ENCODE assay signal across 1 cellular context in the genomic region with DNA sequence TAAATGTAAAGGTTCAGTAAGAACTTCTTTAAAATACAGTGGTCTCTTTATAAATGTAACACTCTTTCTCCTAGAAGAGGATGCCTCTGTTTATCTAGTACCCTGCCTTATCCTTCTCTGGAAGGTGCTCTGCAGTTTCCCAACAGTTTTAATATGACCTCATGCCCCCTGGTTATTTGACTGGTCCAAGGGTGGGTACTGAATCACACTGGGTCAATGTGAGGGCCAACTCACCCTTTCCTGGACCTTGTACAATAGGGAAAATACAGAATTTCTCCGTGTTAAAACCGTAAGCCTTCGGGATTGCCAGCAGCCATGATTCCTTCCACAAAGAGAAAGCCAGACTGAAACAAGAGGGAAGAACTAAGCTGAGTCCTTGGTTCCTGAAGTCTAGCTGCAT.
TF ChIP-seq lines count a peak whose summit lies in the region.

No MANE protein-coding gene starts in this region.

TF ChIP-seq in HCT116, 20 proteins besides CTCF, POLR2A, EP300 and RAD21:
- TF ChIP-seq, protein P1, sequence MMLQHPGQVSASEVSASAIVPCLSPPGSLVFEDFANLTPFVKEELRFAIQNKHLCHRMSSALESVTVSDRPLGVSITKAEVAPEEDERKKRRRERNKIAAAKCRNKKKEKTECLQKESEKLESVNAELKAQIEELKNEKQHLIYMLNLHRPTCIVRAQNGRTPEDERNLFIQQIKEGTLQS (IDR thresholded peaks at IDR 0.05), result no peak
- 0 out of 2 replicates have a peak, but pooled peaks have one; percentile 5 for TF ChIP-seq JUND (IDR thresholded peaks at IDR 0.05)
- TF ChIP-seq FOSL1 (IDR thresholded peaks at IDR 0.05; ENCODE audit: low read depth), result 0 out of 2 replicates have a peak, but pooled peaks have one; percentile 11
- TF ChIP-seq EZH2 (IDR thresholded peaks at IDR 0.05), result no peak
- TF ChIP-seq SIN3A (IDR thresholded peaks at IDR 0.05; ENCODE audit: low read depth), result no peak
- TF ChIP-seq, protein P2, sequence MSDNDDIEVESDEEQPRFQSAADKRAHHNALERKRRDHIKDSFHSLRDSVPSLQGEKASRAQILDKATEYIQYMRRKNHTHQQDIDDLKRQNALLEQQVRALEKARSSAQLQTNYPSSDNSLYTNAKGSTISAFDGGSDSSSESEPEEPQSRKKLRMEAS (IDR thresholded peaks at IDR 0.05), result no peak
